8 cellular contexts compared by ENCODE assay signal in the genomic region with DNA sequence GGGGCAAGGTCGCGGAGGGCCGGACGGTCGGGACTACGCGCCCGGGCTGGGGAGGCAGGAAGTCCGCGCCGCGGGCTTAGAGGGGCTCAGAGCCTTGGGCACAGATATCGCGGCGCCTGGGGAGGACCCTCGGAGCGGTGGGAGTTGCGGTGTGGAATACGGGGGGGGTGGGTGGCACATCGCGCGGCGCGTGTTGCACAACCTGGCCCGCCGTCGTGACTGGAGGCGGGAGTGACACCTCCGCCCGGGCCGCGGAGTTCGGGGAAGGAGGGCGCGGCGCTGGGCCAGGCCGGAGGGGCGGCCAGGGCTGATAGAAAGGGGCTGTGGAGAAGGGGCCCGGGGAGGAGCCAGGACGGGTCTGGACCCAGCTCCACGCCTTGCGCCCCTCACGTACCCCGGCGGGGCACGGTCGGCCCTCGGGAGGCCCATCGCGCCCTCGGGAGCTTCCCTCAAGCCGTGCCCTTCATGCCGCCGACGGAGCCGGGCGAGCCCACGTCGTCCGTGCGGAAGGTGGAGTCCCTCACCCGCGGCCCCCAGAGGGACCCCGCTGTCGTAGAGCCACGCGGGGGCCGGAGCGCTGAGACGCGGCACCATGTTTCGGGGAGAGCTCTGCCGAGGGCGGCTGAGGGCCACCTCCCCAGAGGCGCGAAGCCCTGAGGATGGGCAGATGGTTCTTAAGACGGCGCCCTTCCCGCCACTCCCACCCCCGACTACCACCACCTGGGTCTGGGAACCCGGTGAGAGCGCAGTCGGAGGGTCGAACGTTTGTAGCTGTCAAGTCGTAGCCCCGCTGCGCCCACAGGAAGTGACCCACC. TPM values are rescaled to one million over a fixed set of nuclear protein-coding genes. Genes with fewer than 3 reads are reported as not detected.
DNase-seq lines count a peak whose midpoint lies in the region; ATAC-seq and TF ChIP-seq lines count a peak whose summit lies in the region.

No MANE protein-coding gene starts in this region.

- H3K9me3 ChIP-seq in cardiac muscle cell (ENCODE audit: low read depth), result no peaks in the 10 kb centered on the region

- peak overlapping the region; percentile 60 for H3K9ac ChIP-seq in rectal smooth muscle tissue (ENCODE audit: low read length)

- H3K4me1 ChIP-seq in cardiac muscle cell (ENCODE audit: low read depth) (no peaks in the 10 kb centered on the region), rectal smooth muscle tissue (ENCODE audit: control insufficient read depth, insufficient read depth, low read length) (no peaks in the 10 kb centered on the region)

- H3K27ac ChIP-seq in cardiac muscle cell (no peak overlapping the region), rectal smooth muscle tissue (ENCODE audit: low read depth, low read length) (no peak overlapping the region)

- H3K27me3 ChIP-seq in cardiac muscle cell (peaks cover 32% of the 10 kb centered on the region), rectal smooth muscle tissue (ENCODE audit: control insufficient read depth, insufficient read depth, low read length) (no peaks in the 10 kb centered on the region)

- H3K4me3 ChIP-seq in GM12864 (ENCODE audit: low read depth, low read length), result peak overlapping the region; percentile 85
- peak overlapping the region; percentile 70 for H3K4me3 ChIP-seq in cardiac muscle cell
- peak overlapping the region; percentile 80 for H3K4me3 ChIP-seq in rectal smooth muscle tissue (ENCODE audit: low read length)

- ATAC-seq in HG03378 (IDR thresholded peaks at IDR 0.05; ENCODE audit: unreplicated experiment) (peak; percentile 5), GM18861 (IDR thresholded peaks at IDR 0.05; ENCODE audit: unreplicated experiment) (no peak)

- no peak for DNase-seq in GM12864 (ENCODE audit: low read depth)
- peak; percentile 53 to 61 for DNase-seq in activated T-cell treated with anti-CD3 and anti-CD28 coated beads, Interleukin-2, amount 50 U/mL, for 48 hours
- no peak for DNase-seq in cardiac muscle cell (ENCODE audit: low read depth in 1 of 2, low spot score in 1 of 2)
- no peak for DNase-seq in putamen (ENCODE audit: low spot score)
- DNase-seq in NK-92 (lab: John Stamatoyannopoulos, UW; ENCODE audit: unreplicated experiment), result no peak

- TF ChIP-seq CTCF in GM12864 (IDR thresholded peaks at IDR 0.05; ENCODE audit: low read depth, low read length, missing control alignments) (no peak), cardiac muscle cell (IDR thresholded peaks at IDR 0.05; ENCODE audit: low read depth, low read length) (no peak)

- H3K36me3 ChIP-seq in cardiac muscle cell, result no peaks in the 10 kb centered on the region
- no peaks in the 10 kb centered on the region for H3K36me3 ChIP-seq in rectal smooth muscle tissue (ENCODE audit: control insufficient read depth, insufficient read depth, low read length)

RNA-seq across cellular contexts. Expression of gene IL17RA, which starts 0.7 kb away (rescaled TPM):
- total RNA-seq in cardiac muscle cell, result 4.7 and 6.5 TPM in 2 replicates
- 3.3 and 5.7 TPM in 2 replicates for polyA plus RNA-seq in cardiac muscle cell

RNA-seq across cellular contexts. Expression of gene TMEM121B, which starts 35.7 kb away (rescaled TPM):
- total RNA-seq in cardiac muscle cell, result 6.7 and 10.2 TPM in 2 replicates
- 4.5 and 7.9 TPM in 2 replicates for polyA plus RNA-seq in cardiac muscle cell

Comparison
In these comparisons a context has a peak if more than half of its experiments do, and no peak if none do; other contexts are left out.
1. DNase-seq: peak in activated T-cell treated with anti-CD3 and anti-CD28 coated beads, Interleukin-2, amount 50 U/mL, for 48 hours (2 of 2); none in GM12864 (single experiment), cardiac muscle cell (0 of 2), putamen (single experiment) and NK-92 (single experiment).
2. Peak in every context shown above with its lines, with median percentiles within 50 percentile points of each other: H3K4me3 ChIP-seq.